In genomic region chr7:66419210-66419609, GRCh38 we compare ENCODE assay signal across 1 cellular context.
TF ChIP-seq lines count a peak whose summit lies in the region.

No MANE protein-coding gene starts in this region.

TF ChIP-seq in K562, 482 proteins besides CTCF, POLR2A, EP300 and RAD21 (continued from another document):
- TF ChIP-seq IRF9 (tag; IDR thresholded peaks at IDR 0.05): no peak
- TF ChIP-seq NR2C1 (IDR thresholded peaks at IDR 0.05): no peak
- TF ChIP-seq NR2C1 (tag; IDR thresholded peaks at IDR 0.05): no peak
- TF ChIP-seq E2F5 (CRISPR knock-in tag; IDR thresholded peaks at IDR 0.05): no peak
- peak; percentile 84 for TF ChIP-seq ZNF384 (IDR thresholded peaks at IDR 0.05; ENCODE audit: low read depth, low read length)
- peak; percentile 42; the same call in 1 of the 2 replicates for TF ChIP-seq ARID1B (IDR thresholded peaks at IDR 0.05)
- TF ChIP-seq NFE2 (IDR thresholded peaks at IDR 0.05; ENCODE audit: low read depth): peak; percentile 65
- no peak for TF ChIP-seq ZNF696 (CRISPR knock-in tag; conservative IDR thresholded peaks at IDR 0.05)
- TF ChIP-seq HNRNPUL1 (IDR thresholded peaks at IDR 0.05; ENCODE audit: low read length): no peak
- TF ChIP-seq CEBPG (CRISPR knock-in tag; IDR thresholded peaks at IDR 0.05): no peak
- TF ChIP-seq CEBPG (tag; conservative IDR thresholded peaks at IDR 0.05 in 1 of 2, IDR thresholded peaks at IDR 0.05 in 1 of 2): peak in 1 of 2 experiments; percentile 65; a peak in 2 of 4 replicates
- TF ChIP-seq MAZ (CRISPR knock-in tag; conservative IDR thresholded peaks at IDR 0.05 in 1 of 2, IDR thresholded peaks at IDR 0.05 in 1 of 2): no peak
- TF ChIP-seq MEF2A (IDR thresholded peaks at IDR 0.05; ENCODE audit: control insufficient read depth, low read depth, low read length): no peak
- TF ChIP-seq SMAD4 (CRISPR knock-in tag; conservative IDR thresholded peaks at IDR 0.05): no peak
